1 cellular context compared by ENCODE assay signal in genomic region chr20:45346851-45347250, GRCh38.
TF ChIP-seq lines count a peak whose summit lies in the region.

No MANE protein-coding gene starts in this region.

TF ChIP-seq in endothelial cell of umbilical vein, 7 proteins besides CTCF, POLR2A, EP300 and RAD21:
- TF ChIP-seq EZH2 (IDR thresholded peaks at IDR 0.05; ENCODE audit: borderline replicate concordance, low read depth, low read length, severe bottlenecking) (no peak), FOS (IDR thresholded peaks at IDR 0.05; ENCODE audit: borderline replicate concordance, insufficient read depth, low read length) (no peak), MAX (IDR thresholded peaks at IDR 0.05; ENCODE audit: insufficient read depth, insufficient read length) (no peak), JUN (IDR thresholded peaks at IDR 0.05; ENCODE audit: borderline replicate concordance, insufficient read depth, insufficient read length, low read depth) (no peak), MYC (IDR thresholded peaks at IDR 0.05; ENCODE audit: low read depth, low read length) (no peak), POLR2AphosphoS5 (IDR thresholded peaks at IDR 0.05; ENCODE audit: insufficient read depth, low read depth, low read length) (no peak), GATA2 (IDR thresholded peaks at IDR 0.05; ENCODE audit: insufficient read depth, insufficient read length, low read depth, low read length) (no peak)
